In the genomic region with DNA sequence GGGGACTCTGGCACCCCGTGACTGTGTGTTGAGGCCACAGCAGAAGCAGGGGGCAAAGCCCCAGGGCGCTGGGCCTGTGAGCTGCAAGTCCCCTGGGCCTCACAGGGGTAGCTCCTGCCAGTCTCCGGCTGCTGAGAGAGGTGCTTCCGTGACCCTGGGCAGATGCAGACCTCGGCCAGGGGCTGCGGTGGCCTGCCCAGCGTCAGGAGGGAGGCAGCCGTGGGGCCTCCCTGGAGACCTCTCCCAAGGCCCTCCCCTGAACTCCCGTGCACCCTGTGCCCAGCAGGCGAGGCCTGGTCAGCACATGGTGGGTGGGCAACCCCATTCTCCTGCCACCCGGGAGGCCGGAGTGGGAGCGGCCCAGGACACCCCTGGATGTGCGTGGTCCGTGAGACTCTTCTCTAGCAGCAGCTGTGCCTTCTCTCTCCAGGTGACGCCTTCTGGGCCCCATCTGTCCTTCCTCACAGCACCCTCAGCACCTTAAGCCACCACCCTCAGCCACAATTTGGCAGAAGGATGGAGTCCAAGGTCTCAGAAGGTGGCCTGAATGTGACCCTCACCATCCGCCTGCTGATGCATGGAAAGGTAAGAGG, we compare ENCODE assay signal across 1 cellular context.
TF ChIP-seq lines count a peak whose summit lies in the region.

No MANE protein-coding gene starts in this region.

TF ChIP-seq in IMR-90, 13 proteins besides CTCF, POLR2A, EP300 and RAD21:
- TF ChIP-seq BHLHE40 (IDR thresholded peaks at IDR 0.05; ENCODE audit: low read depth, low read length): no peak
- no peak for TF ChIP-seq MAFK (IDR thresholded peaks at IDR 0.05; ENCODE audit: low read depth, low read length)
- TF ChIP-seq, protein P1, sequence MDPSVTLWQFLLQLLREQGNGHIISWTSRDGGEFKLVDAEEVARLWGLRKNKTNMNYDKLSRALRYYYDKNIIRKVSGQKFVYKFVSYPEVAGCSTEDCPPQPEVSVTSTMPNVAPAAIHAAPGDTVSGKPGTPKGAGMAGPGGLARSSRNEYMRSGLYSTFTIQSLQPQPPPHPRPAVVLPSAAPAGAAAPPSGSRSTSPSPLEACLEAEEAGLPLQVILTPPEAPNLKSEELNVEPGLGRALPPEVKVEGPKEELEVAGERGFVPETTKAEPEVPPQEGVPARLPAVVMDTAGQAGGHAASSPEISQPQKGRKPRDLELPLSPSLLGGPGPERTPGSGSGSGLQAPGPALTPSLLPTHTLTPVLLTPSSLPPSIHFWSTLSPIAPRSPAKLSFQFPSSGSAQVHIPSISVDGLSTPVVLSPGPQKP (IDR thresholded peaks at IDR 0.05; ENCODE audit: borderline replicate concordance, low read depth, low read length): no peak
- no peak for TF ChIP-seq CHD1 (IDR thresholded peaks at IDR 0.05; ENCODE audit: low read depth, low read length)
- no peak for TF ChIP-seq CEBPB (IDR thresholded peaks at IDR 0.05; ENCODE audit: low read depth, low read length)
